7 cellular contexts compared by ENCODE assay signal in the genomic region with DNA sequence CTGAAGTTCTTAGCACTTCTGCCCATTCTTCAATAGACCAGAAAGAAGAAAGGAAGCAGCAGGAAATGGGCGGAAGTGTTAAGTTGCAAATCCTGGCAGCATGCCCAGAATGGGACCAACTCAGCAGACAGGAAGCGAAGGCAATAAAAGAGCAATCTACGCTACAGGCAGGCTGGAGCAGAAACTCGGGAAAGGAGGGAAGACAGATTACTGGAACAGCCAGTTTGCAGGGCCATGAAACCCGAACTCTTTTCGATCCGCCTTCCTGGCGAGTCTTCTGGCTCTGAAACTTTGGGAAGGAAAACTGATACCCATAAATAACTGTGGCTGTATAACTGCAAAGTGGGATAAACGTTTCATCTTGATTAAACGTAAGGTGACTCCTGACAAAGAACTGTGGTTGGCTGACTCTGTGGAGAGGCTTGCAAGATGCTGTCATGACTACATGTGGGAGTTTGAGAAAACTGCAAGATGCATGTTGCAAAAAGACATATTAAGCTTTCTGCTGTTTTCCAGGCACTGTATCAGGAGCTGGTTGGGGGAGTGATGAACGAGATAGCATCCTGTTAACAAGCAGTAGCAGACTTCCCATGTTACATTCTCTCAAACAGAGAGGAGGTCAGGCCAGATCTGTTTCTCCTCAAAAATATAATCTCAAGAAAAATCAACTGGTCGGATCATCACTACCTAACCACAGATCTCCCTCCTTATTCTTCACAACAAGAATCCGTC.
DNase-seq lines count a peak whose midpoint lies in the region; ATAC-seq, FAIRE-seq and TF ChIP-seq lines count a peak whose summit lies in the region.

No MANE protein-coding gene starts in this region.

- H3K27me3 ChIP-seq in osteoblast (ENCODE audit: insufficient read depth, low read length) (no peaks in the 10 kb centered on the region), tibial nerve (no peaks in the 10 kb centered on the region)

- no peak for ATAC-seq in HG03280 (IDR thresholded peaks at IDR 0.05; ENCODE audit: unreplicated experiment)

- no peaks in the 10 kb centered on the region for H3K79me2 ChIP-seq in osteoblast (ENCODE audit: insufficient read depth, low read length)

- 20 to 21% methylated on average over 13 of the region's 13 CpGs for WGBS in tibial nerve, 2 donors

- DNase-seq in H54 (ENCODE audit: insufficient read length, low spot score) = peak; percentile 64
- DNase-seq in NCI-H446 treated with DMSO at 0.1 percent for 48 hours (lab: John Stamatoyannopoulos, UW) = peak; percentile 0
- DNase-seq in activated CD8-positive, alpha-beta memory T cell treated with anti-CD3 and anti-CD28 coated beads for 4 hours (ENCODE audit: low read depth in 2 of 2) = peak; percentile 28 to 35
- DNase-seq in fibroblast of gingiva (ENCODE audit: low read depth) = peak; percentile 95
- peak; percentile 51 for DNase-seq in osteoblast (ENCODE audit: insufficient read length, low spot score, missing footprints)
- peak; percentile 44 to 71 for DNase-seq in tibial nerve (ENCODE audit: low spot score in 2 of 2)

- peak; percentile 98 for FAIRE-seq in H54 (lab: Jason Lieb, UNC)

- peak in 1 of 2 donors; percentile 52 for TF ChIP-seq EP300 in tibial nerve (IDR thresholded peaks at IDR 0.05)

- peak overlapping the region; percentile 78 for H3K4me2 ChIP-seq in osteoblast (ENCODE audit: insufficient read depth, low read length)

- H3K36me3 ChIP-seq in osteoblast (ENCODE audit: insufficient read depth, low read length) = no peaks in the 10 kb centered on the region
- no peaks in the 10 kb centered on the region for H3K36me3 ChIP-seq in tibial nerve

- TF ChIP-seq CTCF in osteoblast (IDR thresholded peaks at IDR 0.05; ENCODE audit: extremely low read depth, low read depth, low read length) = no peak
- TF ChIP-seq CTCF in tibial nerve (IDR thresholded peaks at IDR 0.05) = no peak

- TF ChIP-seq POLR2A in H54 (IDR thresholded peaks at IDR 0.05; ENCODE audit: low read depth, low read length) (no peak), tibial nerve (IDR thresholded peaks at IDR 0.05) (no peak)

- no peaks in the 10 kb centered on the region for H4K20me1 ChIP-seq in osteoblast (ENCODE audit: insufficient read depth, low read length)

- H3K9me3 ChIP-seq in osteoblast (ENCODE audit: low read depth, low read length) = no peaks in the 10 kb centered on the region
- H3K9me3 ChIP-seq in tibial nerve = no peaks in the 10 kb centered on the region

- H3K4me3 ChIP-seq in osteoblast (ENCODE audit: insufficient read depth, low read length) = peak overlapping the region; percentile 66
- H3K4me3 ChIP-seq in tibial nerve = no peak overlapping the region

- H2AFZ ChIP-seq in osteoblast (ENCODE audit: low read length) = peak overlapping the region; percentile 86

- H3K27ac ChIP-seq in osteoblast (ENCODE audit: low read depth, low read length) (peak overlapping the region; percentile 73), tibial nerve (no peak overlapping the region)

- H3K4me1 ChIP-seq in osteoblast (ENCODE audit: insufficient read depth, low read length) (peaks cover 27% of the 10 kb centered on the region), tibial nerve (peaks cover 0 to 8% (median 0%) of the 10 kb centered on the region in 4 donors)

Comparison
In these comparisons a context has a peak if more than half of its experiments do, and no peak if none do; other contexts are left out.
1. DNase-seq: peak in every context shown above with its lines; median percentile 95 in fibroblast of gingiva; 64 in H54; 58 in tibial nerve; 51 in osteoblast; 32 in activated CD8-positive, alpha-beta memory T cell treated with anti-CD3 and anti-CD28 coated beads for 4 hours; 0 in NCI-H446 treated with DMSO at 0.1 percent for 48 hours.